In the genomic region with DNA sequence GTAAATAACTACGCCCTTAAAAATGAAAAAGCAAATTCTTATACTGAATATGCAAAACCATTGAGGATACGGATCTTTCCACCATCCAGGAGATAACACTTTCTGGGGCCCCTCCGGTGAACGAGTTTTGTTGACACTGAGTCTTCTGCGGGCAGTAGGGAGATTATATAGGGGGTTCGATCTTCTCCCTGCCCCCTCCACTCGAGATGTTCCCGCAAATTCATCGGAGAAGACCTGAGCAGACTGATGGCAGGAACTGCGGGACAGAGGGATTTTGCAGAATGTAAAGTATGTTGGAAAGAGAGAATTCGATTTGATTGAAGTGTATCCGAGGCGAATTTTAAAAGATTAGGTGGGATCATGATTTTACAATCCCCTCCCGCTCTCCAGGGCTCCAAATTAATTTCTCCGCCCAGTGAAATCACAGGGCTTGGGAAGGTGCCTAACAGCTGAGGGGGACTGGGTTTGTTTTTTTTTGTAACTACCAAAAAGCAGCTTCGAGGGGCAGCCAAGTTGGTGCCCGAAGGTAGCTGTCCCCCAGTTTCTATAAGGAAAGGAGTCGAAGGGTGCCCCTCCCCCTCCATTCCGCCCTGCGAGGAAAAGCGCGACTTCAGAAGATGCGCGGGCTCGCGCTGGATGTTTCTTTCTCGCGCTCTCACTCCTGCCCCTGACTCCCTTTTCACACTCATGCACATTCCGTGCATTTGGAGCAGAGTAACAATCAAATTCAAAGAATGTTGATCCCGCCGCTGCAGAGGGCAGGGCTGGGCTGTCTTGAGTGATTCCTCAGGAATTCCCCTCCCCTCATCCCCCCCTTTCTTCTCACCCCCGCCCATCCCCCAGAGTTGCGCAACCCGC, we compare ENCODE assay signal across 1 cellular context.
TF ChIP-seq lines count a peak whose summit lies in the region.

No MANE protein-coding gene starts in this region.

TF ChIP-seq in IMR-90, 13 proteins besides CTCF, POLR2A, EP300 and RAD21 (continued from another document):
- TF ChIP-seq, protein P1, sequence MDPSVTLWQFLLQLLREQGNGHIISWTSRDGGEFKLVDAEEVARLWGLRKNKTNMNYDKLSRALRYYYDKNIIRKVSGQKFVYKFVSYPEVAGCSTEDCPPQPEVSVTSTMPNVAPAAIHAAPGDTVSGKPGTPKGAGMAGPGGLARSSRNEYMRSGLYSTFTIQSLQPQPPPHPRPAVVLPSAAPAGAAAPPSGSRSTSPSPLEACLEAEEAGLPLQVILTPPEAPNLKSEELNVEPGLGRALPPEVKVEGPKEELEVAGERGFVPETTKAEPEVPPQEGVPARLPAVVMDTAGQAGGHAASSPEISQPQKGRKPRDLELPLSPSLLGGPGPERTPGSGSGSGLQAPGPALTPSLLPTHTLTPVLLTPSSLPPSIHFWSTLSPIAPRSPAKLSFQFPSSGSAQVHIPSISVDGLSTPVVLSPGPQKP (IDR thresholded peaks at IDR 0.05; ENCODE audit: borderline replicate concordance, low read depth, low read length) = no peak
- TF ChIP-seq MAFK (IDR thresholded peaks at IDR 0.05; ENCODE audit: low read depth, low read length) = no peak
- TF ChIP-seq NFE2L2 (IDR thresholded peaks at IDR 0.05; ENCODE audit: low read depth, low read length) = no peak
- no peak for TF ChIP-seq CEBPB (IDR thresholded peaks at IDR 0.05; ENCODE audit: low read depth, low read length)
- TF ChIP-seq, protein P2, sequence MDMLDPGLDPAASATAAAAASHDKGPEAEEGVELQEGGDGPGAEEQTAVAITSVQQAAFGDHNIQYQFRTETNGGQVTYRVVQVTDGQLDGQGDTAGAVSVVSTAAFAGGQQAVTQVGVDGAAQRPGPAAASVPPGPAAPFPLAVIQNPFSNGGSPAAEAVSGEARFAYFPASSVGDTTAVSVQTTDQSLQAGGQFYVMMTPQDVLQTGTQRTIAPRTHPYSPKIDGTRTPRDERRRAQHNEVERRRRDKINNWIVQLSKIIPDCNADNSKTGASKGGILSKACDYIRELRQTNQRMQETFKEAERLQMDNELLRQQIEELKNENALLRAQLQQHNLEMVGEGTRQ (IDR thresholded peaks at IDR 0.05; ENCODE audit: low read depth, low read length) = no peak
- TF ChIP-seq FOS (IDR thresholded peaks at IDR 0.05; ENCODE audit: low read depth, low read length) = no peak
- TF ChIP-seq CHD1 (IDR thresholded peaks at IDR 0.05; ENCODE audit: low read depth, low read length) = no peak
- TF ChIP-seq RFX5 (IDR thresholded peaks at IDR 0.05; ENCODE audit: low read depth, low read length) = no peak
TF ChIP-seq in IMR-90: peak in this region for 0.
